In genomic region chr7:6590645-6591110, GRCh38 we compare ENCODE assay signal across 2 cellular contexts.
TF ChIP-seq lines count a peak whose summit lies in the region.

No MANE protein-coding gene starts in this region.

TF ChIP-seq in HCT116, 20 proteins besides CTCF, POLR2A, EP300 and RAD21 (continued from another document):
- TF ChIP-seq ZBTB33 (IDR thresholded peaks at IDR 0.05; ENCODE audit: extremely low read depth, insufficient replicate concordance, low read length) (no peak), SIN3A (IDR thresholded peaks at IDR 0.05; ENCODE audit: low read depth) (no peak), TCF7L2 (IDR thresholded peaks at IDR 0.05; ENCODE audit: borderline replicate concordance, extremely low read depth, insufficient read depth, insufficient read length) (no peak), REST (IDR thresholded peaks at IDR 0.05; ENCODE audit: low read depth) (no peak), EGR1 (IDR thresholded peaks at IDR 0.05; ENCODE audit: low read depth) (no peak), ATF3 (IDR thresholded peaks at IDR 0.05) (no peak), EZH2phosphoT487 (IDR thresholded peaks at IDR 0.05; ENCODE audit: borderline replicate concordance) (no peak), ELF1 (IDR thresholded peaks at IDR 0.05; ENCODE audit: borderline replicate concordance, low read depth) (no peak)

TF ChIP-seq in SK-N-SH treated with all-trans-retinoic acid at 6 μM for 48 hours, 23 proteins besides CTCF, POLR2A, EP300 and RAD21 (continued from another document):
- TF ChIP-seq TCF4 (CRISPR knock-in tag; IDR thresholded peaks at IDR 0.05; ENCODE audit: borderline replicate concordance): no peak
- no peak for TF ChIP-seq PPARA (CRISPR knock-in tag; IDR thresholded peaks at IDR 0.05; ENCODE audit: borderline replicate concordance)
- TF ChIP-seq OSR1 (CRISPR knock-in tag; IDR thresholded peaks at IDR 0.05): no peak
- no peak for TF ChIP-seq ZFP30 (CRISPR knock-in tag; IDR thresholded peaks at IDR 0.05)
- no peak for TF ChIP-seq RARB (CRISPR knock-in tag; IDR thresholded peaks at IDR 0.05)
- TF ChIP-seq ZNF70 (CRISPR knock-in tag; IDR thresholded peaks at IDR 0.05): no peak
- TF ChIP-seq BACH2 (CRISPR knock-in tag; IDR thresholded peaks at IDR 0.05; ENCODE audit: borderline replicate concordance): no peak
